In the genomic region with DNA sequence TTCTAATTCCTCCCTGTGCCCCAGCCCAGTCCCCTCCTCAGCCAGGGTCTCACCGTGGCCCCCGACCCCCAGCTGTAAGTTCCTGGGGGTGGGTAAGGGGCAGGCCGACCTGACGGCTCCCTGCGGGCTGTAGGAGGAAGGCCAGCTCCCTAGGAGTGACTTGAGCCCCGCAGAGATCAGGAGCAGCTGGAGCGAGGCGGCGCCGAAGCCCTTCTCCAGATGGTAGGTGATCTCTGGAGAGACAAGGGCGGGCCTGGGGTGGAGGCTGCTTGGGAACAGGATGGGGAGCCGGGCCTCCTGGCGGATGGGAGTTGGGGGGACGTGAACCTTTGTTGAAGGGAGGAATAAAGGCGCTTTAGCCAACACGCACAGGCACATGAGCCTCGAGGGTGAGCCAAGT, we compare ENCODE assay signal across 26 cellular contexts. TPM values are rescaled to one million over a fixed set of nuclear protein-coding genes. Genes with fewer than 3 reads are reported as not detected.
DNase-seq lines count a peak whose midpoint lies in the region; ATAC-seq, FAIRE-seq and TF ChIP-seq lines count a peak whose summit lies in the region.
"Had no signal": no experiment of that assay in that cellular context is flagged by ENCODE, and none has a peak within 500 bp of the region (broad histone marks: within the 10 kb centered on the region; RNA-seq: fewer than 3 reads in every experiment).

No MANE protein-coding gene starts in this region.

- H2AK9ac ChIP-seq in IMR-90 (replicated peaks; ENCODE audit: low read depth, low read length, poor library complexity), result no peak overlapping the region

- no peak overlapping the region for H3K4ac ChIP-seq in IMR-90 (ENCODE audit: low read depth, low read length)

- H3K56ac ChIP-seq in IMR-90 (ENCODE audit: extremely low read depth, insufficient read depth, low read length), result no peak overlapping the region

- H2BK5ac ChIP-seq in IMR-90 (ENCODE audit: low read depth, low read length, poor library complexity, severe bottlenecking), result no peak overlapping the region

- WGBS in IMR-90 (ENCODE audit: extremely low coverage in 2 of 2, insufficient read length in 1 of 2), 2 experiments, result 45% methylated on average over 8 of the region's 17 CpGs; no CpG with 5 or more reads in 1 of the 2 experiments

- no peak for FAIRE-seq in D721Med (lab: Jason Lieb, UNC)
- FAIRE-seq in kidney (lab: Jason Lieb, UNC), result no peak
- FAIRE-seq: GM12878 had no signal

- TF ChIP-seq RAD21 in IMR-90 (IDR thresholded peaks at IDR 0.05; ENCODE audit: low read length), result no peak

- H3K36me3 ChIP-seq in IMR-90 (ENCODE audit: control insufficient read depth, insufficient read depth, low read length) (no peaks in the 10 kb centered on the region), kidney (ENCODE audit: control insufficient read depth in 1 of 2, insufficient read depth in 2 of 2, low read length in 2 of 2) (peaks cover 0 to 14% of the 10 kb centered on the region in 2 donors)

- dilution Hi-C loops in IMR-90 (cut with HindIII; ENCODE audit: low sequenced_read_pairs, unreplicated experiment), result no loop called here

- no peaks in the 10 kb centered on the region for H3K9me3 ChIP-seq in IMR-90 (ENCODE audit: control insufficient read depth, insufficient read depth, low read length)
- H3K9me3 ChIP-seq in kidney (ENCODE audit: control insufficient read depth in 1 of 2, low read length in 2 of 2), result no peaks in the 10 kb centered on the region
- H3K9me3 ChIP-seq: SK-N-SH had no signal

- POLR2A ChIA-PET in IMR-90 (lab: Charles Lee; ENCODE audit: unreplicated experiment), result no interaction called here

- H4K8ac ChIP-seq in IMR-90 (ENCODE audit: low read depth in 2 of 2, low read length in 2 of 2), result no peak overlapping the region

- no peak overlapping the region for H4K5ac ChIP-seq in IMR-90 (ENCODE audit: low read depth, low read length)

- TF ChIP-seq POLR2A in IMR-90 (IDR thresholded peaks at IDR 0.05; ENCODE audit: low read depth, low read length), result no peak

- no peak overlapping the region for H3K4me2 ChIP-seq in IMR-90 (ENCODE audit: low read depth, low read length)
- H3K4me2 ChIP-seq: SK-N-SH had no signal

- ATAC-seq in IMR-90 (ENCODE audit: low read depth) (no peak), GM21360 (IDR thresholded peaks at IDR 0.05; ENCODE audit: unreplicated experiment) (no peak)
- ATAC-seq: Panc1 had no signal

- intact Hi-C loops in IMR-90 (cut with micrococcal nuclease), result no loop called here
- intact Hi-C loops in kidney (cut with DNase I), result no loop called here

- H2AFZ ChIP-seq in IMR-90 (replicated peaks; ENCODE audit: low read length, poor library complexity), result peak overlapping the region; percentile 43

- in situ Hi-C loops in IMR-90 (cut with MboI; ENCODE audit: low sequenced_read_pairs), result no loop called here

- peaks cover 38% of the 10 kb centered on the region for H3K27me3 ChIP-seq in IMR-90 (ENCODE audit: control insufficient read depth, insufficient read depth, low read length)

- no peaks in the 10 kb centered on the region for H3K4me1 ChIP-seq in IMR-90 (ENCODE audit: control insufficient read depth, insufficient read depth, low read length)
- peaks cover 0 to 7% of the 10 kb centered on the region in 2 donors for H3K4me1 ChIP-seq in kidney (ENCODE audit: control insufficient read depth in 1 of 2, insufficient read depth in 1 of 2, low read depth in 1 of 2, low read length in 2 of 2)

- H3K23ac ChIP-seq in IMR-90 (ENCODE audit: low read depth, low read length), result no peak overlapping the region

- no peak overlapping the region for H3K9ac ChIP-seq in IMR-90 (ENCODE audit: low read depth, low read length)
- H3K9ac ChIP-seq in kidney (ENCODE audit: low read length in 2 of 2), result no peak overlapping the region
- H3K9ac ChIP-seq: SK-N-SH had no signal

- TF ChIP-seq CTCF in D721Med (IDR thresholded peaks at IDR 0.05; ENCODE audit: insufficient read depth, missing control alignments), result no peak
- no peak for TF ChIP-seq CTCF in IMR-90 (conservative IDR thresholded peaks at IDR 0.05; ENCODE audit: low read depth, low read length)
- TF ChIP-seq CTCF in kidney (IDR thresholded peaks at IDR 0.05; ENCODE audit: borderline replicate concordance, extremely low read depth, insufficient read depth), result no peak

- no peaks in the 10 kb centered on the region for H3K79me1 ChIP-seq in IMR-90 (ENCODE audit: low read depth in 1 of 2, low read length in 2 of 2)

- no peak overlapping the region for H2AK5ac ChIP-seq in IMR-90 (ENCODE audit: low read depth, low read length)

- no peaks in the 10 kb centered on the region for H4K20me1 ChIP-seq in IMR-90 (ENCODE audit: insufficient read depth, low read length)

- no peak overlapping the region for H2BK120ac ChIP-seq in IMR-90 (ENCODE audit: low read depth, low read length)

- no peak overlapping the region for H2BK20ac ChIP-seq in IMR-90 (ENCODE audit: low read depth, low read length)

- no peak overlapping the region for H3K14ac ChIP-seq in IMR-90 (replicated peaks; ENCODE audit: low read depth, low read length)

- H3K18ac ChIP-seq in IMR-90 (ENCODE audit: low read depth, low read length), result no peak overlapping the region

- no peak overlapping the region for H2BK15ac ChIP-seq in IMR-90 (ENCODE audit: low read depth, low read length)

- CTCF ChIA-PET in IMR-90 (lab: Yijun Ruan, JAX), result interaction anchor here (1.2 kb wide), 1 partner anchor 10 kb away, joined by 3 read pairs; no protein-coding TSS in a partner anchor

- H3K27ac ChIP-seq in IMR-90 (ENCODE audit: insufficient read depth, low read length) (no peak overlapping the region), kidney (ENCODE audit: low read depth in 2 of 2, low read length in 2 of 2) (peak overlapping the region; percentile 1 to 41)
- H3K27ac ChIP-seq: C4-2B had no signal

- BruUV-seq in IMR-90 (replicated peaks; lab: Mats Ljungman, UMichigan), result no TSS peak

- H3K4me3 ChIP-seq in IMR-90 (ENCODE audit: insufficient read depth, low read depth, low read length) (no peak overlapping the region), kidney (ENCODE audit: low read length in 2 of 2) (peak overlapping the region in 1 of 2 donors; percentile 77)
- H3K4me3 ChIP-seq: GM12878 had no signal

- H3K9me1 ChIP-seq in IMR-90 (ENCODE audit: insufficient read depth, low read length), result no peaks in the 10 kb centered on the region

- H4K91ac ChIP-seq in IMR-90 (ENCODE audit: insufficient read depth, low read depth, low read length), result no peak overlapping the region

- DNase-seq in D721Med (ENCODE audit: insufficient read length, low spot score) (peak; percentile 82), IMR-90 (no peak), NCI-H82 treated with DMSO at 0.1 percent for 48 hours (lab: John Stamatoyannopoulos, UW; ENCODE audit: unreplicated experiment) (peak; percentile 41), kidney (no peak), AG08395 (ENCODE audit: low spot score) (no peak), hepatic stellate cell (ENCODE audit: low spot score) (no peak)
- DNase-seq in activated naive CD4-positive, alpha-beta T cell treated with Interleukin-2 at 50 U/mL for 16 hours, result no peak
- DNase-seq: Calu3; CD8-positive, alpha-beta memory T cell; DMS79; GOT3; KBM-7; MM.1S; NCI-H1092; NCI-H1436 treated with DMSO at 0.1 percent for 48 hours; NCI-H2029 treated with DMSO at 0.1 percent for 48 hours; NCI-H446 treated with DMSO at 0.1 percent for 48 hours; NCI-H748 treated with DMSO at 0.1 percent for 48 hours; SIG-M5; SK-N-SH had no signal

TF ChIP-seq in IMR-90, 13 proteins besides CTCF, POLR2A, EP300 and RAD21:
- no peak for TF ChIP-seq MAZ (IDR thresholded peaks at IDR 0.05; ENCODE audit: borderline replicate concordance, low read depth, low read length)
- TF ChIP-seq SMC3 (IDR thresholded peaks at IDR 0.05; ENCODE audit: low read depth, low read length), result no peak
- no peak for TF ChIP-seq RCOR1 (IDR thresholded peaks at IDR 0.05; ENCODE audit: insufficient replicate concordance, low read length)
- no peak for TF ChIP-seq FOS (IDR thresholded peaks at IDR 0.05; ENCODE audit: low read depth, low read length)
- TF ChIP-seq MXI1 (IDR thresholded peaks at IDR 0.05; ENCODE audit: borderline replicate concordance, low read depth, low read length), result no peak
- no peak for TF ChIP-seq RFX5 (IDR thresholded peaks at IDR 0.05; ENCODE audit: low read depth, low read length)
- TF ChIP-seq, protein P1, sequence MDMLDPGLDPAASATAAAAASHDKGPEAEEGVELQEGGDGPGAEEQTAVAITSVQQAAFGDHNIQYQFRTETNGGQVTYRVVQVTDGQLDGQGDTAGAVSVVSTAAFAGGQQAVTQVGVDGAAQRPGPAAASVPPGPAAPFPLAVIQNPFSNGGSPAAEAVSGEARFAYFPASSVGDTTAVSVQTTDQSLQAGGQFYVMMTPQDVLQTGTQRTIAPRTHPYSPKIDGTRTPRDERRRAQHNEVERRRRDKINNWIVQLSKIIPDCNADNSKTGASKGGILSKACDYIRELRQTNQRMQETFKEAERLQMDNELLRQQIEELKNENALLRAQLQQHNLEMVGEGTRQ (IDR thresholded peaks at IDR 0.05; ENCODE audit: low read depth, low read length), result no peak
- TF ChIP-seq CHD1 (IDR thresholded peaks at IDR 0.05; ENCODE audit: low read depth, low read length), result no peak
- TF ChIP-seq CEBPB (IDR thresholded peaks at IDR 0.05; ENCODE audit: low read depth, low read length), result no peak
- TF ChIP-seq BHLHE40 (IDR thresholded peaks at IDR 0.05; ENCODE audit: low read depth, low read length), result no peak
- TF ChIP-seq, protein P2, sequence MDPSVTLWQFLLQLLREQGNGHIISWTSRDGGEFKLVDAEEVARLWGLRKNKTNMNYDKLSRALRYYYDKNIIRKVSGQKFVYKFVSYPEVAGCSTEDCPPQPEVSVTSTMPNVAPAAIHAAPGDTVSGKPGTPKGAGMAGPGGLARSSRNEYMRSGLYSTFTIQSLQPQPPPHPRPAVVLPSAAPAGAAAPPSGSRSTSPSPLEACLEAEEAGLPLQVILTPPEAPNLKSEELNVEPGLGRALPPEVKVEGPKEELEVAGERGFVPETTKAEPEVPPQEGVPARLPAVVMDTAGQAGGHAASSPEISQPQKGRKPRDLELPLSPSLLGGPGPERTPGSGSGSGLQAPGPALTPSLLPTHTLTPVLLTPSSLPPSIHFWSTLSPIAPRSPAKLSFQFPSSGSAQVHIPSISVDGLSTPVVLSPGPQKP (IDR thresholded peaks at IDR 0.05; ENCODE audit: borderline replicate concordance, low read depth, low read length), result no peak
- TF ChIP-seq NFE2L2 (IDR thresholded peaks at IDR 0.05; ENCODE audit: low read depth, low read length), result no peak
TF ChIP-seq in IMR-90: peak in this region for 0.

RNA-seq across cellular contexts. Expression of gene SLC28A1, which starts 4.2 kb away (rescaled TPM):
- total RNA-seq in IMR-90 (2012; rRNA removed) (not detected in 2 replicates), kidney (12.8 TPM)
- polyA plus RNA-seq in IMR-90 (2012; rRNA removed) (not detected in 2 replicates), kidney (ENCODE audit: insufficient read depth, low read depth, low replicate concordance) (51.2 TPM)
- polyA plus RNA-seq in IMR-90 (2012; cell fraction: cytosol; rRNA removed), result 0.01 TPM in 1 of 2 replicates, not detected in the other
- not detected in 2 replicates for polyA plus RNA-seq in IMR-90 (2012; cell fraction: nucleus; rRNA removed; ENCODE audit: low replicate concordance)
- total RNA-seq: A172; CD8-positive, alpha-beta memory T cell; GM12878 had no signal
- polyA plus RNA-seq: AG04450; CD8-positive, alpha-beta memory T cell; GM12878; SK-N-SH had no signal

Comparison
In these comparisons a context has a peak if more than half of its experiments do, and no peak if none do; other contexts are left out.
1. DNase-seq: peak in D721Med (single experiment) and NCI-H82 treated with DMSO at 0.1 percent for 48 hours (single experiment); none in IMR-90 (single experiment), kidney (single experiment), AG08395 (single experiment), hepatic stellate cell (single experiment) and activated naive CD4-positive, alpha-beta T cell treated with Interleukin-2 at 50 U/mL for 16 hours (single experiment).
2. RNA of gene SLC28A1, which starts 4.2 kb away (total RNA-seq): 12.8 TPM in kidney (single experiment); not detected in IMR-90; every median in the first group is over 10 times any median in the second.